ENCODE assay signal across 14 cellular contexts in genomic region chr15:39922450-39923092, GRCh38. TPM values are rescaled to one million over a fixed set of nuclear protein-coding genes. Genes with fewer than 3 reads are reported as not detected.
DNase-seq lines count a peak whose midpoint lies in the region; ATAC-seq, FAIRE-seq and TF ChIP-seq lines count a peak whose summit lies in the region.
"Had no signal": no experiment of that assay in that cellular context is flagged by ENCODE, and none has a peak within 500 bp of the region (broad histone marks: within the 10 kb centered on the region; RNA-seq: fewer than 3 reads in every experiment).

No MANE protein-coding gene starts in this region.

- no peaks in the 10 kb centered on the region for H3K9me3 Mint-ChIP-seq in CD4-positive, alpha-beta T cell
- H3K9me3 Mint-ChIP-seq: memory B cell had no signal

- H3K4me1 ChIP-seq in GM12878 (ENCODE audit: control insufficient read depth, insufficient read depth, low read length) = peaks cover 5% of the 10 kb centered on the region
- peaks cover 31% of the 10 kb centered on the region for H3K4me1 ChIP-seq in osteoblast (ENCODE audit: insufficient read depth, low read length)

- BruUV-seq in GM12878 (replicated peaks; lab: Mats Ljungman, UMichigan) = no TSS peak

- peaks cover 23% of the 10 kb centered on the region for H3K27me3 Mint-ChIP-seq in CD4-positive, alpha-beta T cell

- H2AFZ ChIP-seq in GM12878 (ENCODE audit: control insufficient read depth, low read depth, low read length) = peak overlapping the region; percentile 53
- H2AFZ ChIP-seq in osteoblast (ENCODE audit: low read length) = peak overlapping the region; percentile 66

- RAD21 ChIA-PET in GM12878 (lab: Charles Lee; ENCODE audit: unreplicated experiment) = interaction anchor here (0.7 to 2.3 kb wide), 3 partner anchors 10 to 13 kb away, joined by 3 to 8 read pairs (median 6); partner anchors contain the start of gene EIF2AK4

- H3K9me3 ChIP-seq in CD4-positive, alpha-beta T cell (ENCODE audit: control insufficient read depth, low read length) = no peaks in the 10 kb centered on the region
- H3K9me3 ChIP-seq in GM12878 (replicated peaks; ENCODE audit: control insufficient read depth, insufficient read depth, low read length) (no peaks in the 10 kb centered on the region; the same call in 2 of the 3 replicates), osteoblast (ENCODE audit: low read depth, low read length) (no peaks in the 10 kb centered on the region)

- no peak overlapping the region for H3K4me2 ChIP-seq in GM12878 (ENCODE audit: control insufficient read depth, insufficient read depth)
- peak overlapping the region; percentile 37 for H3K4me2 ChIP-seq in osteoblast (ENCODE audit: insufficient read depth, low read length)

- no peak for TF ChIP-seq RAD21 in GM12878 (IDR thresholded peaks at IDR 0.05; ENCODE audit: insufficient read depth, low read depth, low read length)

- in situ Hi-C loops in GM12878 (cut with MboI) = no loop called here

- H3K27me3 ChIP-seq in CD4-positive, alpha-beta T cell (ENCODE audit: control insufficient read depth, insufficient read depth, low read length) = peaks cover 28% of the 10 kb centered on the region
- H3K27me3 ChIP-seq in GM12878 (replicated peaks in 1 of 2; ENCODE audit: control insufficient read depth in 2 of 2, insufficient read depth in 2 of 2, low read length in 1 of 2) (peaks cover 3 to 8% of the 10 kb centered on the region in 2 experiments; a peak in 3 of 4 replicates), osteoblast (ENCODE audit: insufficient read depth, low read length) (no peaks in the 10 kb centered on the region)

- FAIRE-seq in GM12878 (lab: Jason Lieb, UNC) = no peak
- FAIRE-seq: frontal cortex had no signal

- peak overlapping the region; percentile 88 for H3K4me3 Mint-ChIP-seq in CD4-positive, alpha-beta T cell
- H3K4me3 Mint-ChIP-seq: memory B cell had no signal

- SMC1A ChIA-PET in GM12878 (lab: Charles Lee; ENCODE audit: uncharacterized antibody, unreplicated experiment) = interaction anchor here (0.8 to 8.7 kb wide), 3 partner anchors 12 to 113 kb away, joined by 3 to 65 read pairs (median 4); partner anchors contain the start of gene EIF2AK4

- H3K36me3 ChIP-seq in GM12878 (ENCODE audit: control insufficient read depth in 2 of 2, insufficient read depth in 2 of 2, low read length in 1 of 2) (no peaks in the 10 kb centered on the region; a peak in 1 of 4 replicates), osteoblast (ENCODE audit: insufficient read depth, low read length) (no peaks in the 10 kb centered on the region)

- intact Hi-C loops in CD4-positive, alpha-beta T cell (cut with DNase I, micrococcal nuclease) = no loop called here
- intact Hi-C loops in GM12878 (cut with micrococcal nuclease; ENCODE audit: unreplicated experiment) = no loop called here

- 38% methylated on average over 4 of the region's 4 CpGs for WGBS in GM12878 (ENCODE audit: insufficient coverage, insufficient replicate concordance, low lambda C conversion rate, missing lambda C conversion rate)

- no peaks in the 10 kb centered on the region for H4K20me1 ChIP-seq in GM12878 (ENCODE audit: control insufficient read depth, insufficient read depth)
- H4K20me1 ChIP-seq in osteoblast (ENCODE audit: insufficient read depth, low read length) = no peaks in the 10 kb centered on the region

- H3K27ac Mint-ChIP-seq in CD4-positive, alpha-beta T cell = no peak overlapping the region
- H3K27ac Mint-ChIP-seq: activated naive CD8-positive, alpha-beta T cell; memory B cell had no signal

- peaks cover 15% of the 10 kb centered on the region for H3K4me1 Mint-ChIP-seq in CD4-positive, alpha-beta T cell (ENCODE audit: low read depth)

- CTCF ChIA-PET in CD4-positive, alpha-beta T cell (lab: Charles Lee) = no interaction called here
- CTCF ChIA-PET in GM12878 (lab: Yijun Ruan, JAX) = interaction anchor here (0.9 to 4.6 kb wide), 4 partner anchors 12 to 135 kb away, joined by 3 to 21 read pairs (median 3); partner anchors contain the start of gene EIF2AK4

- no peak overlapping the region for H3K4me3 ChIP-seq in GM12878
- H3K4me3 ChIP-seq in osteoblast (ENCODE audit: insufficient read depth, low read length) = no peak overlapping the region

- POLR2A ChIA-PET in CD4-positive, alpha-beta T cell (lab: Charles Lee) = interaction anchor here (2.3 to 2.5 kb wide), 2 partner anchors 10 to 11 kb away, joined by 6 to 11 read pairs; partner anchors contain the start of gene EIF2AK4
- POLR2A ChIA-PET in GM12878 (lab: Charles Lee) = interaction anchor here (1.5 kb wide), 1 partner anchor 12 kb away, joined by 11 read pairs; the partner anchor contains the start of gene EIF2AK4

- no peak for DNase-seq in CD4-positive, alpha-beta T cell
- DNase-seq in NCI-H2171 (lab: John Stamatoyannopoulos, UW) = peak; percentile 44
- DNase-seq in GM12878 (ENCODE audit: low read depth, low spot score) = no peak
- peak; percentile 68 for DNase-seq in osteoblast (ENCODE audit: insufficient read length, low spot score, missing footprints)
- DNase-seq in GM10266 (ENCODE audit: extremely low spot score) = no peak
- no peak for DNase-seq in OCI-M2 (lab: John Stamatoyannopoulos, UW; ENCODE audit: unreplicated experiment)
- DNase-seq in cerebellar cortex (ENCODE audit: low spot score) = no peak
- DNase-seq in NCI-H82 treated with DMSO at 0.1 percent for 48 hours (lab: John Stamatoyannopoulos, UW; ENCODE audit: unreplicated experiment) = no peak
- DNase-seq: activated CD4-positive, alpha-beta T cell treated with anti-CD3 and anti-CD28 coated beads for 4 hours; T-helper 2 cell had no signal

- H3K27ac ChIP-seq in CD4-positive, alpha-beta T cell (ENCODE audit: low read depth, low read length) = no peak overlapping the region
- H3K27ac ChIP-seq in GM12878 (ENCODE audit: control insufficient read depth, insufficient read depth) = no peak overlapping the region
- H3K27ac ChIP-seq in osteoblast (ENCODE audit: low read depth, low read length) = peak overlapping the region; percentile 20
- H3K27ac ChIP-seq: C4-2B had no signal

- H3K36me3 Mint-ChIP-seq in CD4-positive, alpha-beta T cell (ENCODE audit: low read depth) = no peaks in the 10 kb centered on the region
- H3K36me3 Mint-ChIP-seq: activated naive CD8-positive, alpha-beta T cell; memory B cell had no signal

- H3K79me2 ChIP-seq in GM12878 (ENCODE audit: control insufficient read depth, insufficient read depth, low read length) (no peaks in the 10 kb centered on the region), osteoblast (ENCODE audit: insufficient read depth, low read length) (peaks cover 26% of the 10 kb centered on the region)

- ATAC-seq in CD4-positive, alpha-beta T cell (ENCODE audit: poor library complexity) = no peak
- ATAC-seq in GM12878 = no peak

- no peak overlapping the region for H3K9ac ChIP-seq in GM12878 (ENCODE audit: control insufficient read depth, insufficient read depth, low read length)

- TF ChIP-seq POLR2A in GM12878 (IDR thresholded peaks at IDR 0.05; ENCODE audit: low read depth, low read length) = no peak

- TF ChIP-seq EP300 in GM12878 (IDR thresholded peaks at IDR 0.05; ENCODE audit: borderline replicate concordance in 1 of 2, control insufficient read depth in 1 of 2, low read depth in 2 of 2, low read length in 2 of 2) = no peak

- TF ChIP-seq CTCF in CD4-positive, alpha-beta T cell (IDR thresholded peaks at IDR 0.05) = no peak
- TF ChIP-seq CTCF in GM12878 (IDR thresholded peaks at IDR 0.05 in 2 of 3, conservative IDR thresholded peaks at IDR 0.05 in 1 of 3; ENCODE audit: control insufficient read depth in 2 of 3, extremely low read depth in 1 of 3, insufficient read depth in 1 of 3, low read depth in 3 of 3, low read length in 3 of 3) = no peak
- TF ChIP-seq CTCF in osteoblast (IDR thresholded peaks at IDR 0.05; ENCODE audit: extremely low read depth, low read depth, low read length) = no peak
- no peak for TF ChIP-seq CTCF in GM10266 (IDR thresholded peaks at IDR 0.05; ENCODE audit: control insufficient read depth, insufficient read depth, low read depth, missing control alignments)

RNA-seq across cellular contexts. Expression of gene GPR176, which starts 2.5 kb away (rescaled TPM):
- not detected for total RNA-seq in CD4-positive, alpha-beta T cell
- total RNA-seq in GM12878 (2013; cell fraction: nucleolus; rRNA removed) = 0.23 and 0.71 TPM in 2 replicates
- total RNA-seq in GM12878 (2014; rRNA removed) = 0.11 and 0.16 TPM in 2 replicates
- 0.04 and 0.05 TPM in 2 replicates for total RNA-seq in GM12878 (2014; rRNA removed; fragmentation: Illumina TruSeq; extraction: Trizol)
- 0.19 and 0.21 TPM in 2 replicates for total RNA-seq in GM12878 (2021)
- polyA plus RNA-seq in GM12878 (2011; ENCODE audit: low read depth) = not detected
- 0.03 TPM in 1 of 2 replicates, not detected in the other for polyA plus RNA-seq in GM12878 (2011; rRNA removed)
- polyA plus RNA-seq in GM12878 (2011; cell fraction: cytosol; rRNA removed) = 0.03 and 0.09 TPM in 2 replicates
- 0.04 and 0.07 TPM in 2 replicates for polyA plus RNA-seq in GM12878 (2011; cell fraction: nucleus; rRNA removed)
- 0.15 and 0.18 TPM in 2 replicates for polyA plus RNA-seq in GM12878 (2012)
- 0.22 TPM in 1 of 2 replicates, not detected in the other for polyA plus RNA-seq in GM12878 (2014; fragmentation: Illumina TruSeq; extraction: Trizol)
- under 1 TPM in 1 of 2 experiments, not detected in 1; 0.02 TPM for polyA plus RNA-seq in GM12878 (2014; fragmentation: Nextera tagmentation; extraction: Ambion mirVana)
- 0.18 TPM in 1 of 2 replicates, not detected in the other for polyA plus RNA-seq in GM12878 (2014; rRNA removed)
- polyA plus RNA-seq in GM12878 (2016; fragmentation: Nextera tagmentation; extraction: Ambion mirVana) = under 1 TPM in 1 of 2 experiments, not detected in 1; 0.33 TPM
- polyA minus RNA-seq in GM12878 (2011; rRNA and poly(A)+ RNA removed) = 0.15 TPM in 1 of 2 replicates, not detected in the other
- polyA minus RNA-seq in GM12878 (2011; cell fraction: cytosol; rRNA and poly(A)+ RNA removed) = 1.1 TPM in 1 of 2 replicates, not detected in the other
- 0.12 TPM in 1 of 2 replicates, not detected in the other for polyA minus RNA-seq in GM12878 (2011; cell fraction: nucleus; rRNA and poly(A)+ RNA removed)
- 136 and 173 TPM in 2 replicates for total RNA-seq in osteoblast

RNA-seq across cellular contexts. Expression of gene EIF2AK4, which starts 11.3 kb away (rescaled TPM):
- 10 to 100 TPM; 10.5 to 11.7 TPM for total RNA-seq in CD4-positive, alpha-beta T cell
- 73.5 and 76.5 TPM in 2 replicates for total RNA-seq in GM12878 (2013; cell fraction: nucleolus; rRNA removed)
- total RNA-seq in GM12878 (2014; rRNA removed) (25.0 and 26.9 TPM in 2 replicates), GM12878 (2014; rRNA removed; fragmentation: Illumina TruSeq; extraction: Trizol) (26.8 and 27.6 TPM in 2 replicates), GM12878 (2021) (23.2 and 23.4 TPM in 2 replicates), osteoblast (76.0 TPM in 2 replicates)
- 11.5 TPM for polyA plus RNA-seq in GM12878 (2011; ENCODE audit: low read depth)
- polyA plus RNA-seq in GM12878 (2011; rRNA removed) (25.7 and 28.5 TPM in 2 replicates), GM12878 (2014; fragmentation: Illumina TruSeq; extraction: Trizol) (28.8 and 34.1 TPM in 2 replicates), GM12878 (2014; fragmentation: Nextera tagmentation; extraction: Ambion mirVana) (10 to 100 TPM; 14.0 to 33.2 TPM), GM12878 (2014; rRNA removed) (21.0 and 26.2 TPM in 2 replicates), GM12878 (2016; fragmentation: Nextera tagmentation; extraction: Ambion mirVana) (10 to 100 TPM; 31.3 to 33.9 TPM)
- 23.6 and 25.4 TPM in 2 replicates for polyA plus RNA-seq in GM12878 (2011; cell fraction: cytosol; rRNA removed)
- 13.7 and 15.9 TPM in 2 replicates for polyA plus RNA-seq in GM12878 (2011; cell fraction: nucleus; rRNA removed)
- polyA plus RNA-seq in GM12878 (2012) = 14.5 and 18.7 TPM in 2 replicates
- 40.3 and 45.8 TPM in 2 replicates for polyA minus RNA-seq in GM12878 (2011; rRNA and poly(A)+ RNA removed)
- polyA minus RNA-seq in GM12878 (2011; cell fraction: cytosol; rRNA and poly(A)+ RNA removed) = 11.7 and 14.3 TPM in 2 replicates
- 18.5 and 26.9 TPM in 2 replicates for polyA minus RNA-seq in GM12878 (2011; cell fraction: nucleus; rRNA and poly(A)+ RNA removed)

Comparison
In these comparisons a context has a peak if more than half of its experiments do, and no peak if none do; other contexts are left out.
1. DNase-seq: peak in NCI-H2171 (single experiment) and osteoblast (single experiment); none in CD4-positive, alpha-beta T cell (0 of 10), GM12878 (single experiment), GM10266 (single experiment), OCI-M2 (single experiment), cerebellar cortex (single experiment) and NCI-H82 treated with DMSO at 0.1 percent for 48 hours (single experiment).
2. RNA of gene GPR176, which starts 2.5 kb away (total RNA-seq): 136 to 173 TPM in osteoblast; 0.04 to 0.71 TPM in GM12878 and not detected in CD4-positive, alpha-beta T cell; every median in the first group is over 10 times any median in the second.